8 cellular contexts compared by ENCODE assay signal in the genomic region with DNA sequence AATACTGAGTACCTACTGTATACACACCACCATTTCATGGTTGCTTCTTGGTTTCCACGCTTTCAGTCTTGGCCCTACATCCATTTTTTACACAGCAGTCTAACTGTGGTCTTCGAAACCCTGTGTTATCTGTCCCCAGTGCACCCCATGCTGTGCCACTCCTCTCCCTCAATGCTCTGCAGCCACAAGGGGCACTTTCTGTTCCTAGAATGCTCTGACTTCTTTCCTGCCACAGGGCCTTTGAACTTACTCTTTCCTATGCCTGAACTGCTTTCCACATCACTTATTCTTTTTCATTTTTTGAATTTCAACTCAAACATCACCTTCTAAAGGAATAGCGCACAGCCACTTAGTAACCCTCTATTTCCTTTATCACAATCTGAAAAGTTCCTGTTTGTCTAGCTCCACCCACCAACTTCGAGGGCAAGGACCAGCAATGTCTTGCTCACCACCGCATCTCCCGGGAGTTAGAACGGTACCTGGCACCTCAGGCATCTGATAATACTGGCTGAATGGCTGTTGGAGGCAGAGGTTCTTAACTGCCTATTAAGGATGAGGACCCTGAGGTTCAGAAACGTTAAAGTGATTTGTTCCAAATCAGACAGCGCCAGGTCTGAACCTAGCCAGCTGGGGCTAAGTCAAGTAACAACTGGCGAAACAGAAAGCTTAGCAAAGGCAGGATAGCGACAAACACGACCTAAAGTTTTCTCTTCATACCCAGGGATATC. TPM values are rescaled to one million over a fixed set of nuclear protein-coding genes. Genes with fewer than 3 reads are reported as not detected.
DNase-seq lines count a peak whose midpoint lies in the region; ATAC-seq and TF ChIP-seq lines count a peak whose summit lies in the region.

No MANE protein-coding gene starts in this region.

- ATAC-seq in HG02798 (IDR thresholded peaks at IDR 0.05; ENCODE audit: poor library complexity, unreplicated experiment), result peak; percentile 26

- H3K4me2 ChIP-seq in skeletal muscle satellite cell (ENCODE audit: low read length), result peak overlapping the region; percentile 94

- peak overlapping the region; percentile 53 to 85 for H3K4me3 ChIP-seq in right atrium auricular region
- peak overlapping the region; percentile 91 for H3K4me3 ChIP-seq in skeletal muscle satellite cell (ENCODE audit: low read length)

- TF ChIP-seq CTCF in right atrium auricular region (IDR thresholded peaks at IDR 0.05), result no peak

- H3K4me1 ChIP-seq in right atrium auricular region, result peaks cover 0 to 16% of the 10 kb centered on the region in 2 donors
- H3K4me1 ChIP-seq in skeletal muscle satellite cell (ENCODE audit: control insufficient read depth, insufficient read depth, low read length), result peaks cover 13% of the 10 kb centered on the region

- H3K9me3 Mint-ChIP-seq in activated T-cell treated with anti-CD3 and anti-CD28 coated beads, Interleukin-2, amount 50 U/mL, for 24 hours, result no peaks in the 10 kb centered on the region

- peaks cover 47% of the 10 kb centered on the region for H3K4me1 Mint-ChIP-seq in activated T-cell treated with anti-CD3 and anti-CD28 coated beads, Interleukin-2, amount 50 U/mL, for 24 hours (ENCODE audit: low read depth)

- H3K9me3 ChIP-seq in right atrium auricular region (no peaks in the 10 kb centered on the region), skeletal muscle satellite cell (replicated peaks; ENCODE audit: low read length) (no peaks in the 10 kb centered on the region)

- H3K4me3 Mint-ChIP-seq in activated T-cell treated with anti-CD3 and anti-CD28 coated beads, Interleukin-2, amount 50 U/mL, for 24 hours, result peak overlapping the region; percentile 91

- no peaks in the 10 kb centered on the region for H3K27me3 Mint-ChIP-seq in activated T-cell treated with anti-CD3 and anti-CD28 coated beads, Interleukin-2, amount 50 U/mL, for 24 hours

- H3K27ac ChIP-seq in right atrium auricular region, result peak overlapping the region; percentile 69 to 76

- H3K27me3 ChIP-seq in right atrium auricular region, result no peaks in the 10 kb centered on the region
- H3K27me3 ChIP-seq in skeletal muscle satellite cell (ENCODE audit: control insufficient read depth, insufficient read depth, low read length), result no peaks in the 10 kb centered on the region

- H3K9ac ChIP-seq in skeletal muscle satellite cell (ENCODE audit: low read depth, low read length), result peak overlapping the region; percentile 95

- DNase-seq in SKM-1 treated with dmso at 0.1 percent for 144 hours (lab: John Stamatoyannopoulos, UW; ENCODE audit: unreplicated experiment) (peak; percentile 42), SKM-1 (lab: John Stamatoyannopoulos, UW; ENCODE audit: unreplicated experiment) (no peak), NCI-H2227 treated with DMSO at 0.1 percent for 48 hours (lab: John Stamatoyannopoulos, UW) (peak; percentile 79), right atrium auricular region (ENCODE audit: low spot score) (no peak), T1000 (lab: John Stamatoyannopoulos, UW) (no peak)
- DNase-seq in activated T-cell treated with anti-CD3 and anti-CD28 coated beads, Interleukin-2, amount 50 U/mL, for 24 hours, result peak; percentile 34

- H3K36me3 Mint-ChIP-seq in activated T-cell treated with anti-CD3 and anti-CD28 coated beads, Interleukin-2, amount 50 U/mL, for 24 hours (ENCODE audit: low read depth), result peaks cover 77% of the 10 kb centered on the region

- H3K36me3 ChIP-seq in right atrium auricular region, result no peaks in the 10 kb centered on the region
- H3K36me3 ChIP-seq in skeletal muscle satellite cell (ENCODE audit: insufficient read depth, low read length), result peaks cover 12% of the 10 kb centered on the region

- H3K27ac Mint-ChIP-seq in activated T-cell treated with anti-CD3 and anti-CD28 coated beads, Interleukin-2, amount 50 U/mL, for 24 hours, result peak overlapping the region; percentile 98

RNA-seq across cellular contexts. Expression of a gene that starts 0.6 kb away (rescaled TPM):
- total RNA-seq in right atrium auricular region, result 10 to 100 TPM; 16.5 to 22.5 TPM
- 41.3 and 53.7 TPM in 2 replicates for total RNA-seq in skeletal muscle satellite cell (2012; rRNA removed)

RNA-seq across cellular contexts. Expression of a gene that starts 49.6 kb away (rescaled TPM):
- 10 to 100 TPM in 1 of 2 donors, 1 to 10 TPM in 1; 9.8 to 12.9 TPM for total RNA-seq in right atrium auricular region
- 5.9 and 8.6 TPM in 2 replicates for total RNA-seq in skeletal muscle satellite cell (2012; rRNA removed)

RNA-seq across cellular contexts. Expression of a gene that starts 49.9 kb away (rescaled TPM):
- 1 to 10 TPM; 8.0 to 8.6 TPM for total RNA-seq in right atrium auricular region
- 9.8 and 9.9 TPM in 2 replicates for total RNA-seq in skeletal muscle satellite cell (2012; rRNA removed)

RNA-seq across cellular contexts. Expression of a gene that starts 59.2 kb away (rescaled TPM):
- total RNA-seq in right atrium auricular region, result 100 to 1,000 TPM; 154 to 163 TPM
- 123 and 170 TPM in 2 replicates for total RNA-seq in skeletal muscle satellite cell (2012; rRNA removed)

Comparison
In these comparisons a context has a peak if more than half of its experiments do, and no peak if none do; other contexts are left out.
1. DNase-seq: peak in SKM-1 treated with dmso at 0.1 percent for 144 hours (single experiment), NCI-H2227 treated with DMSO at 0.1 percent for 48 hours (single experiment) and activated T-cell treated with anti-CD3 and anti-CD28 coated beads, Interleukin-2, amount 50 U/mL, for 24 hours (single experiment); none in SKM-1 (single experiment), right atrium auricular region (single experiment) and T1000 (single experiment).